In the genomic region with DNA sequence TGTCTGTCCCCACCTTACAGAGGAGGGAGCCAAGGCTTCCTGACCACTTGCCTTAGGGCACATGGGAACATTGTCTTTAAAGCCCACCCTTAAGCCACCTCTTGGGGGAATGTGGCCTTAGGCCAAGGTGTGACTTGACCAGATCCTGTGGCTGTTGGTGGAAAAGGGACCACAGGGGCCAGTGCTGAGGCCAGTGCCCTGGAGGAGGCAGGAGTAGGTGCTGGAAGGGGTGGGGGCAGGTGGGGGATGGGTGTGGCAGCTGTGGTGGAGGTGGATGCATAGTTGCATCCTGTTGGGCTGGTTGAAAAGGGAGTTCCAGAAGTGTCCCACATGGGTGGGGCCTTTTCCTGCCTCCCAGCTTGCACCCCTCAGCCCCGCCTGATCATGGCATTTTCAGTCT, we compare ENCODE assay signal across 10 cellular contexts. TPM values are rescaled to one million over a fixed set of nuclear protein-coding genes. Genes with fewer than 3 reads are reported as not detected.
DNase-seq lines count a peak whose midpoint lies in the region; ATAC-seq and TF ChIP-seq lines count a peak whose summit lies in the region.
"Had no signal": no experiment of that assay in that cellular context is flagged by ENCODE, and none has a peak within 500 bp of the region (broad histone marks: within the 10 kb centered on the region; RNA-seq: fewer than 3 reads in every experiment).

No MANE protein-coding gene starts in this region.

- TF ChIP-seq CTCF in left ventricle myocardium inferior (IDR thresholded peaks at IDR 0.05; ENCODE audit: borderline replicate concordance) (no peak), lower lobe of right lung (IDR thresholded peaks at IDR 0.05) (no peak)

- no peaks in the 10 kb centered on the region for H3K36me3 Mint-ChIP-seq in activated naive CD8-positive, alpha-beta T cell

- intact Hi-C loops in left ventricle myocardium inferior (cut with micrococcal nuclease): no loop called here
- intact Hi-C loops in Right ventricle myocardium inferior (cut with DNase I): loop anchor here (2.0 kb wide), 1 partner anchor 14 kb away; no protein-coding TSS in a partner anchor
- intact Hi-C loops in lower lobe of right lung (cut with DNase I): no loop called here

- H3K27me3 ChIP-seq in left ventricle myocardium inferior (ENCODE audit: low read depth) (no peaks in the 10 kb centered on the region), lower lobe of right lung (ENCODE audit: low read depth) (no peaks in the 10 kb centered on the region)

- H3K27ac ChIP-seq in left ventricle myocardium inferior (replicated peaks) (peak overlapping the region; percentile 95), lower lobe of right lung (peak overlapping the region; percentile 68)
- H3K27ac ChIP-seq: KMS-11 had no signal

- H3K9me3 ChIP-seq in left ventricle myocardium inferior (replicated peaks) (no peaks in the 10 kb centered on the region), lower lobe of right lung (no peaks in the 10 kb centered on the region)

- no peaks in the 10 kb centered on the region for H3K27me3 Mint-ChIP-seq in activated naive CD8-positive, alpha-beta T cell

- peak; percentile 53 for DNase-seq in left ventricle myocardium inferior
- no peak for DNase-seq in Right ventricle myocardium inferior (ENCODE audit: missing footprints)
- DNase-seq in lower lobe of right lung: no peak
- DNase-seq in ureter (ENCODE audit: low spot score): peak; percentile 79
- DNase-seq in SW 1271 (lab: John Stamatoyannopoulos, UW): no peak
- DNase-seq: midbrain had no signal

- H3K4me3 Mint-ChIP-seq in activated naive CD8-positive, alpha-beta T cell: peak overlapping the region; percentile 65

- H3K4me1 ChIP-seq in left ventricle myocardium inferior: peaks cover 94% of the 10 kb centered on the region
- peaks cover 90% of the 10 kb centered on the region for H3K4me1 ChIP-seq in lower lobe of right lung

- peaks cover 65% of the 10 kb centered on the region for H3K4me1 Mint-ChIP-seq in activated naive CD8-positive, alpha-beta T cell (ENCODE audit: low read depth)

- ATAC-seq in Right ventricle myocardium inferior: no peak
- peak; percentile 7 to 34 for ATAC-seq in lower lobe of right lung
- ATAC-seq in HG03139 (IDR thresholded peaks at IDR 0.05; ENCODE audit: unreplicated experiment): no peak
- ATAC-seq in HG03354 (IDR thresholded peaks at IDR 0.05; ENCODE audit: poor library complexity, severe bottlenecking, unreplicated experiment): no peak

- peak overlapping the region; percentile 89 for H3K27ac Mint-ChIP-seq in activated naive CD8-positive, alpha-beta T cell

- H3K4me3 ChIP-seq in left ventricle myocardium inferior (peak overlapping the region; percentile 15), lower lobe of right lung (no peak overlapping the region)

- no peaks in the 10 kb centered on the region for H3K9me3 Mint-ChIP-seq in activated naive CD8-positive, alpha-beta T cell (ENCODE audit: low read depth)

- H3K36me3 ChIP-seq in left ventricle myocardium inferior (peaks cover 9% of the 10 kb centered on the region), lower lobe of right lung (peaks cover 42% of the 10 kb centered on the region)

RNA-seq across cellular contexts. Expression of gene DNM2, which starts 44.8 kb away (rescaled TPM):
- total RNA-seq in left ventricle myocardium inferior: 156 TPM
- total RNA-seq in Right ventricle myocardium inferior: 177 TPM
- 282 TPM for total RNA-seq in lower lobe of right lung
- 352 TPM for total RNA-seq in ureter

Comparison
In these comparisons a context has a peak if more than half of its experiments do, and no peak if none do; other contexts are left out.
1. DNase-seq: peak in left ventricle myocardium inferior (single experiment) and ureter (single experiment); none in Right ventricle myocardium inferior (single experiment), lower lobe of right lung (single experiment) and SW 1271 (0 of 2).
2. ATAC-seq: peak in lower lobe of right lung (2 of 2); none in Right ventricle myocardium inferior (single experiment), HG03139 (single experiment) and HG03354 (single experiment).